In genomic region chr10:52318822-52319464, GRCh38 we compare ENCODE assay signal across 12 cellular contexts. TPM values are rescaled to one million over a fixed set of nuclear protein-coding genes. Genes with fewer than 3 reads are reported as not detected.
A peak's percentile ranks its signal among the peaks of the same experiment; 100 is the strongest.
DNase-seq lines count a peak whose midpoint lies in the region; ATAC-seq and TF ChIP-seq lines count a peak whose summit lies in the region.
"Had no signal": no experiment of that assay in that cellular context is flagged by ENCODE, and none has a peak within 500 bp of the region (broad histone marks: within the 10 kb centered on the region; RNA-seq: fewer than 3 reads in every experiment).

No MANE protein-coding gene starts in this region.

- no CpG with 5 or more reads among the region's 7 CpGs for WGBS in IMR-90 (ENCODE audit: extremely low coverage in 2 of 2, insufficient read length in 1 of 2), 2 experiments
- 78 to 80% methylated on average over 2 to 3 of the region's 7 CpGs for WGBS in mesodermal cell (ENCODE audit: insufficient coverage in 2 of 2), 2 experiments

- DNase-seq in AG09309 (ENCODE audit: low read depth), result peak; percentile 96
- DNase-seq in IMR-90, result peak; percentile 98
- peak; percentile 93 to 97 for DNase-seq in cardiac fibroblast (ENCODE audit: low read depth in 2 of 2)
- DNase-seq in activated CD4-positive, alpha-beta T cell treated with anti-CD3 and anti-CD28 coated beads, Interleukin-2, amount 50 U/mL, for 48 hours, result no peak
- no peak for DNase-seq in NCI-H1436 (lab: John Stamatoyannopoulos, UW)
- no peak for DNase-seq in NCI-H2227 treated with DMSO at 0.1 percent for 48 hours (lab: John Stamatoyannopoulos, UW)
- DNase-seq: NCI-H1694 treated with DMSO at 0.1 percent for 48 hours, nucleus accumbens, SHP77 had no signal

- H2BK15ac ChIP-seq in IMR-90 (ENCODE audit: low read depth, low read length), result no peak overlapping the region

- dilution Hi-C loops in IMR-90 (cut with HindIII; ENCODE audit: low sequenced_read_pairs, unreplicated experiment), result no loop called here

- POLR2A ChIA-PET in IMR-90 (lab: Charles Lee; ENCODE audit: unreplicated experiment), result no interaction called here

- H3K9me1 ChIP-seq in IMR-90 (ENCODE audit: insufficient read depth, low read length), result 0 out of 2 replicates have a peak, but pooled peaks cover 2% of the 10 kb centered on the region

- peak; percentile 53 for ATAC-seq in IMR-90 (ENCODE audit: low read depth)
- ATAC-seq in GM18520 (IDR thresholded peaks at IDR 0.05; ENCODE audit: unreplicated experiment), result no peak

- H3K27me3 ChIP-seq in IMR-90 (ENCODE audit: control insufficient read depth, insufficient read depth, low read length), result no peaks in the 10 kb centered on the region

- H3K18ac ChIP-seq in IMR-90 (ENCODE audit: low read depth, low read length), result no peak overlapping the region

- no peaks in the 10 kb centered on the region for H3K9me3 ChIP-seq in IMR-90 (ENCODE audit: control insufficient read depth, insufficient read depth, low read length)
- H3K9me3 ChIP-seq in mesodermal cell (ENCODE audit: control insufficient read depth, low read length), result no peaks in the 10 kb centered on the region

- TF ChIP-seq POLR2A in IMR-90 (IDR thresholded peaks at IDR 0.05; ENCODE audit: low read depth, low read length), result no peak

- peaks cover 0 to 29% of the 10 kb centered on the region in 2 experiments; a peak in 2 of 4 replicates for H3K79me1 ChIP-seq in IMR-90 (ENCODE audit: low read depth in 1 of 2, low read length in 2 of 2)

- H3K14ac ChIP-seq in IMR-90 (replicated peaks; ENCODE audit: low read depth, low read length), result no peak overlapping the region

- BruUV-seq in IMR-90 (replicated peaks; lab: Mats Ljungman, UMichigan), result no TSS peak

- H2BK20ac ChIP-seq in IMR-90 (ENCODE audit: low read depth, low read length), result peak overlapping the region; percentile 59; the same call in 1 of the 2 replicates

- no peak overlapping the region for H3K4ac ChIP-seq in IMR-90 (ENCODE audit: low read depth, low read length)

- H3K4me3 ChIP-seq in AG09309 (ENCODE audit: control insufficient read depth, low read depth, low read length), result no peak overlapping the region
- no peak overlapping the region for H3K4me3 ChIP-seq in IMR-90 (ENCODE audit: insufficient read depth, low read depth, low read length)
- no peak overlapping the region for H3K4me3 ChIP-seq in cardiac fibroblast (replicated peaks in 1 of 2; ENCODE audit: low read depth in 2 of 2, low read length in 2 of 2)
- no peak overlapping the region for H3K4me3 ChIP-seq in mesodermal cell (ENCODE audit: extremely low read depth, insufficient read depth, low read length, poor library complexity, severe bottlenecking)

- H4K5ac ChIP-seq in IMR-90 (ENCODE audit: low read depth, low read length), result no peak overlapping the region

- H4K91ac ChIP-seq in IMR-90 (ENCODE audit: insufficient read depth, low read depth, low read length), result peak overlapping the region; percentile 50; the same call in 1 of the 2 replicates

- peak overlapping the region; percentile 97 for H2BK120ac ChIP-seq in IMR-90 (ENCODE audit: low read depth, low read length)

- no peak overlapping the region for H2AFZ ChIP-seq in IMR-90 (replicated peaks; ENCODE audit: low read length, poor library complexity)

- H4K20me1 ChIP-seq in IMR-90 (ENCODE audit: insufficient read depth, low read length), result no peaks in the 10 kb centered on the region

- H4K8ac ChIP-seq in IMR-90 (ENCODE audit: low read depth in 2 of 2, low read length in 2 of 2), result peak overlapping the region; percentile 91 to 96; a peak in 2 of 4 replicates

- peak overlapping the region; percentile 99 for H2BK5ac ChIP-seq in IMR-90 (ENCODE audit: low read depth, low read length, poor library complexity, severe bottlenecking)

- CTCF ChIA-PET in IMR-90 (lab: Yijun Ruan, JAX), result interaction anchor here (0.6 to 3.4 kb wide), 2 partner anchors 20 to 170 kb away, joined by 3 to 16 read pairs; no protein-coding TSS in a partner anchor

- TF ChIP-seq CTCF in AG09309 (IDR thresholded peaks at IDR 0.05; ENCODE audit: control insufficient read depth, insufficient read depth, low read depth, low read length, missing control alignments) (no peak), IMR-90 (conservative IDR thresholded peaks at IDR 0.05; ENCODE audit: low read depth, low read length) (no peak), cardiac fibroblast (IDR thresholded peaks at IDR 0.05; ENCODE audit: low read depth, low read length) (no peak)

- peaks cover 6% of the 10 kb centered on the region; the same call in 1 of the 2 replicates for H3K36me3 ChIP-seq in IMR-90 (ENCODE audit: control insufficient read depth, insufficient read depth, low read length)
- peaks cover 6% of the 10 kb centered on the region for H3K36me3 ChIP-seq in mesodermal cell (ENCODE audit: control insufficient read depth, insufficient read depth, low read length)

- in situ Hi-C loops in IMR-90 (cut with MboI; ENCODE audit: low sequenced_read_pairs), result no loop called here

- H3K56ac ChIP-seq in IMR-90 (ENCODE audit: extremely low read depth, insufficient read depth, low read length), result peak overlapping the region; percentile 73; the same call in 1 of the 2 replicates

- H3K27ac ChIP-seq in IMR-90 (ENCODE audit: insufficient read depth, low read length) (peak overlapping the region; percentile 71; the same call in 1 of the 2 replicates), mesodermal cell (ENCODE audit: low read depth, low read length, severe bottlenecking) (peak overlapping the region; percentile 90)

- H3K4me2 ChIP-seq in IMR-90 (ENCODE audit: low read depth, low read length), result peak overlapping the region; percentile 47; the same call in 1 of the 2 replicates

- TF ChIP-seq RAD21 in IMR-90 (IDR thresholded peaks at IDR 0.05; ENCODE audit: low read length), result no peak

- intact Hi-C loops in IMR-90 (cut with micrococcal nuclease), result loop anchor here (5.0 kb wide), 1 partner anchor 123 kb away; no protein-coding TSS in a partner anchor

- no peak overlapping the region for H3K23ac ChIP-seq in IMR-90 (ENCODE audit: low read depth, low read length)

- H3K4me1 ChIP-seq in IMR-90 (ENCODE audit: control insufficient read depth, insufficient read depth, low read length) (peaks cover 4% of the 10 kb centered on the region; the same call in 1 of the 2 replicates), mesodermal cell (ENCODE audit: control insufficient read depth, insufficient read depth, low read length, poor library complexity, severe bottlenecking) (peaks cover 29% of the 10 kb centered on the region)

- no peak overlapping the region for H2AK9ac ChIP-seq in IMR-90 (replicated peaks; ENCODE audit: low read depth, low read length, poor library complexity)

- no peak overlapping the region for H2AK5ac ChIP-seq in IMR-90 (ENCODE audit: low read depth, low read length)

- no peak overlapping the region for H3K9ac ChIP-seq in IMR-90 (ENCODE audit: low read depth, low read length)

TF ChIP-seq in IMR-90, 13 proteins besides CTCF, POLR2A, EP300 and RAD21:
- TF ChIP-seq BHLHE40 (IDR thresholded peaks at IDR 0.05; ENCODE audit: low read depth, low read length) (peak; percentile 82; the same call in 1 of the 2 replicates), MAZ (IDR thresholded peaks at IDR 0.05; ENCODE audit: borderline replicate concordance, low read depth, low read length) (no peak), MAFK (IDR thresholded peaks at IDR 0.05; ENCODE audit: low read depth, low read length) (0 out of 2 replicates have a peak, but pooled peaks have one; percentile 32), RFX5 (IDR thresholded peaks at IDR 0.05; ENCODE audit: low read depth, low read length) (no peak), FOS (IDR thresholded peaks at IDR 0.05; ENCODE audit: low read depth, low read length) (peak; percentile 99), CEBPB (IDR thresholded peaks at IDR 0.05; ENCODE audit: low read depth, low read length) (peak; percentile 88)

RNA-seq across cellular contexts. Expression of gene DKK1, which starts 4.9 kb away (rescaled TPM):
- total RNA-seq in IMR-90 (2012; rRNA removed), result 74.7 and 116 TPM in 2 replicates
- 91.4 and 97.6 TPM in 2 replicates for polyA plus RNA-seq in IMR-90 (2012; rRNA removed)
- polyA plus RNA-seq in IMR-90 (2012; cell fraction: cytosol; rRNA removed), result 27.7 and 37.6 TPM in 2 replicates
- 32.2 and 46.0 TPM in 2 replicates for polyA plus RNA-seq in IMR-90 (2012; cell fraction: nucleus; rRNA removed; ENCODE audit: low replicate concordance)
- polyA plus RNA-seq in mesodermal cell (2013, experiment 1 of 2), result 138 TPM
- 112 TPM for polyA plus RNA-seq in mesodermal cell (2013, experiment 2 of 2)
- total RNA-seq: activated CD8-positive, alpha-beta memory T cell treated with anti-CD3 and anti-CD28 coated beads for 36 hours had no signal

Comparison
In these comparisons a context has a peak if more than half of its experiments do, and no peak if none do; other contexts are left out.
1. DNase-seq: peak in AG09309 (single experiment), IMR-90 (single experiment) and cardiac fibroblast (2 of 2); none in activated CD4-positive, alpha-beta T cell treated with anti-CD3 and anti-CD28 coated beads, Interleukin-2, amount 50 U/mL, for 48 hours (0 of 2), NCI-H1436 (single experiment) and NCI-H2227 treated with DMSO at 0.1 percent for 48 hours (single experiment).